1 cellular context compared by ENCODE assay signal in the genomic region with DNA sequence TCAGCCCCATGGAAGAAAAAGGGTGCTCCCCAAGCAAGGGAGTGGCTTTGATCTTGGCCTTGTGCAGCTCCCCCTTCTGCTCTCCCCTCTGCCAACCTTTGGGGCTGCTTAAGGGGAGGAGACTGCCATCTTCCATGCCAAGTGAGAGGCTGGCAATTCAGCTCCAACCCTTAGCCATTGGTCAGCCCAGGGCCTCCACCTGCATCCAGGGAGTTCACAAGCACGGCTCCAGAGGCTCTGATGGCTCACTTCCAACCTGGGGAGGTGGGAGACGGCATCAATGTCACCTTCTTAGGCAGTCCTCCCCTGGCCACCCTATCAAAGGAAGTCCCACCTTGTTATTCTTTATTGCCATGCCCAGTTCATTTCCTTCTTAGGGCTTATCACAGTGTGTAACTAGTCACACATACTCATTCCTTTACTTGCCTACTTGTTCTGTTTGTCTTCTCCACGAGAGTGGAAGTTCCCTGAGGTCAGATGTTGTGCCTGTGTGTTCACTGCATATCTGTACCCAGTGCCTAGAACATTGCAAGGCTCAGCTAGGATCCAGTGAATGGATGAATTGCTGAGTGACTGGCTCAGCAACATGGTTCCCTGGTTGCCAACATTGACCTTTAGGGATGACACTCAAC.
TF ChIP-seq lines count a peak whose summit lies in the region.

No MANE protein-coding gene starts in this region.

TF ChIP-seq in endothelial cell of umbilical vein, 7 proteins besides CTCF, POLR2A, EP300 and RAD21:
- TF ChIP-seq JUN (IDR thresholded peaks at IDR 0.05; ENCODE audit: borderline replicate concordance, insufficient read depth, insufficient read length, low read depth) (no peak), EZH2 (IDR thresholded peaks at IDR 0.05; ENCODE audit: borderline replicate concordance, low read depth, low read length, severe bottlenecking) (no peak)
- TF ChIP-seq, protein P1, sequence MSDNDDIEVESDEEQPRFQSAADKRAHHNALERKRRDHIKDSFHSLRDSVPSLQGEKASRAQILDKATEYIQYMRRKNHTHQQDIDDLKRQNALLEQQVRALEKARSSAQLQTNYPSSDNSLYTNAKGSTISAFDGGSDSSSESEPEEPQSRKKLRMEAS (IDR thresholded peaks at IDR 0.05; ENCODE audit: insufficient read depth, insufficient read length) = no peak
